Comparison of ENCODE assay signal across 2 cellular contexts in the genomic region with DNA sequence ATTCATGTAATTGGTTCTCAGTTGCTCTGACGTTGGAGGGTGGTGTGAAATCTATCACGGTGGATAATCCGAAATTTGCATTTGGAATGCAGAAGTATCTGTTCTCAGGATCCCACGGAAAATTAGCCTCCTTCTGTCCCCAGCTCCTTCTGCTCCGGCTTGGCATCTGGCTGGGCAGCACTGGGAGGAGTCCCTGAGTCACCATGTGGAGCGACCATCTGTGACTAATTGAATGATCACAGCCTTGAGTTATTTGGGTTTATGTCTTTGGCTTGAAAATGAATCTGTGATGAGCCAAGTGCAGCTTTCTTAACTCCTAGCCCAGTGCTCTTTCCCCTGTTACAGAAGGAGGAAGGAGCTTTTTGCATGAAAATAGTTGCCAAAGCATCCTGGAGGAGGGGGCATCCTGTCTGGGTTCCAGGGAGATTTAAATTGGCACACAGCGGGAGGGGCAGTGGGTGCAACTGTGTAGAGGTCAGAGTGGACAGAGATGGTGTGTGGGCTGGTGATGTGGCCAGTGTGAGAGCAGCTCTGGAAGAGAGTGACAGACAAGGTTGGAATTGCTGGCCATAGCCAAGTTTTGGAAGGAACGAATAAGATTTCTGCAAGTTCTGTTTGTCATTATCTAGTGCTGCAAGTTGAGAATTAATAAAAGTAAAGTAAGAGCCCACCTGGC.
TF ChIP-seq lines count a peak whose summit lies in the region.

No MANE protein-coding gene starts in this region.

TF ChIP-seq in HCT116, 20 proteins besides CTCF, POLR2A, EP300 and RAD21 (continued from another document):
- TF ChIP-seq POLR2AphosphoS5 (IDR thresholded peaks at IDR 0.05; ENCODE audit: low read depth, low read length) (no peak), CBX3 (IDR thresholded peaks at IDR 0.05; ENCODE audit: low read depth) (peak; percentile 78), FOSL1 (IDR thresholded peaks at IDR 0.05; ENCODE audit: low read depth) (peak; percentile 69), TCF7L2 (IDR thresholded peaks at IDR 0.05; ENCODE audit: borderline replicate concordance, extremely low read depth, insufficient read depth, insufficient read length) (no peak), SIN3A (IDR thresholded peaks at IDR 0.05; ENCODE audit: low read depth) (no peak), ZFX (IDR thresholded peaks at IDR 0.05) (no peak)
- TF ChIP-seq, protein P1, sequence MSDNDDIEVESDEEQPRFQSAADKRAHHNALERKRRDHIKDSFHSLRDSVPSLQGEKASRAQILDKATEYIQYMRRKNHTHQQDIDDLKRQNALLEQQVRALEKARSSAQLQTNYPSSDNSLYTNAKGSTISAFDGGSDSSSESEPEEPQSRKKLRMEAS (IDR thresholded peaks at IDR 0.05) = peak; percentile 33; the same call in 1 of the 2 replicates
- TF ChIP-seq, protein P2, sequence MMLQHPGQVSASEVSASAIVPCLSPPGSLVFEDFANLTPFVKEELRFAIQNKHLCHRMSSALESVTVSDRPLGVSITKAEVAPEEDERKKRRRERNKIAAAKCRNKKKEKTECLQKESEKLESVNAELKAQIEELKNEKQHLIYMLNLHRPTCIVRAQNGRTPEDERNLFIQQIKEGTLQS (IDR thresholded peaks at IDR 0.05) = no peak

TF ChIP-seq in SK-N-SH, 30 proteins besides CTCF, POLR2A, EP300 and RAD21 (continued from another document):
- TF ChIP-seq, protein P3, sequence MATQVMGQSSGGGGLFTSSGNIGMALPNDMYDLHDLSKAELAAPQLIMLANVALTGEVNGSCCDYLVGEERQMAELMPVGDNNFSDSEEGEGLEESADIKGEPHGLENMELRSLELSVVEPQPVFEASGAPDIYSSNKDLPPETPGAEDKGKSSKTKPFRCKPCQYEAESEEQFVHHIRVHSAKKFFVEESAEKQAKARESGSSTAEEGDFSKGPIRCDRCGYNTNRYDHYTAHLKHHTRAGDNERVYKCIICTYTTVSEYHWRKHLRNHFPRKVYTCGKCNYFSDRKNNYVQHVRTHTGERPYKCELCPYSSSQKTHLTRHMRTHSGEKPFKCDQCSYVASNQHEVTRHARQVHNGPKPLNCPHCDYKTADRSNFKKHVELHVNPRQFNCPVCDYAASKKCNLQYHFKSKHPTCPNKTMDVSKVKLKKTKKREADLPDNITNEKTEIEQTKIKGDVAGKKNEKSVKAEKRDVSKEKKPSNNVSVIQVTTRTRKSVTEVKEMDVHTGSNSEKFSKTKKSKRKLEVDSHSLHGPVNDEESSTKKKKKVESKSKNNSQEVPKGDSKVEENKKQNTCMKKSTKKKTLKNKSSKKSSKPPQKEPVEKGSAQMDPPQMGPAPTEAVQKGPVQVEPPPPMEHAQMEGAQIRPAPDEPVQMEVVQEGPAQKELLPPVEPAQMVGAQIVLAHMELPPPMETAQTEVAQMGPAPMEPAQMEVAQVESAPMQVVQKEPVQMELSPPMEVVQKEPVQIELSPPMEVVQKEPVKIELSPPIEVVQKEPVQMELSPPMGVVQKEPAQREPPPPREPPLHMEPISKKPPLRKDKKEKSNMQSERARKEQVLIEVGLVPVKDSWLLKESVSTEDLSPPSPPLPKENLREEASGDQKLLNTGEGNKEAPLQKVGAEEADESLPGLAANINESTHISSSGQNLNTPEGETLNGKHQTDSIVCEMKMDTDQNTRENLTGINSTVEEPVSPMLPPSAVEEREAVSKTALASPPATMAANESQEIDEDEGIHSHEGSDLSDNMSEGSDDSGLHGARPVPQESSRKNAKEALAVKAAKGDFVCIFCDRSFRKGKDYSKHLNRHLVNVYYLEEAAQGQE (IDR thresholded peaks at IDR 0.05; ENCODE audit: low read depth, low read length) = no peak
- TF ChIP-seq GATA2 (CRISPR knock-in tag; IDR thresholded peaks at IDR 0.05) = no peak
- TF ChIP-seq MXI1 (IDR thresholded peaks at IDR 0.05; ENCODE audit: low read depth, low read length) = no peak
- TF ChIP-seq FOSL2 (IDR thresholded peaks at IDR 0.05; ENCODE audit: borderline replicate concordance, low read depth) = peak; percentile 67
- TF ChIP-seq, protein P4, sequence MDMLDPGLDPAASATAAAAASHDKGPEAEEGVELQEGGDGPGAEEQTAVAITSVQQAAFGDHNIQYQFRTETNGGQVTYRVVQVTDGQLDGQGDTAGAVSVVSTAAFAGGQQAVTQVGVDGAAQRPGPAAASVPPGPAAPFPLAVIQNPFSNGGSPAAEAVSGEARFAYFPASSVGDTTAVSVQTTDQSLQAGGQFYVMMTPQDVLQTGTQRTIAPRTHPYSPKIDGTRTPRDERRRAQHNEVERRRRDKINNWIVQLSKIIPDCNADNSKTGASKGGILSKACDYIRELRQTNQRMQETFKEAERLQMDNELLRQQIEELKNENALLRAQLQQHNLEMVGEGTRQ (IDR thresholded peaks at IDR 0.05; ENCODE audit: borderline replicate concordance, low read depth, low read length) = no peak
- TF ChIP-seq NFIC (IDR thresholded peaks at IDR 0.05; ENCODE audit: borderline replicate concordance) = peak; percentile 8; the same call in 1 of the 2 replicates
- TF ChIP-seq RXRA (IDR thresholded peaks at IDR 0.05; ENCODE audit: borderline replicate concordance, low read depth) = no peak
- no peak for TF ChIP-seq NRF1 (IDR thresholded peaks at IDR 0.05; ENCODE audit: low read depth, low read length)
- TF ChIP-seq TCF12 (IDR thresholded peaks at IDR 0.05) = peak; percentile 70
- no peak for TF ChIP-seq YY1 (IDR thresholded peaks at IDR 0.05; ENCODE audit: low read depth)
- no peak for TF ChIP-seq ELF1 (IDR thresholded peaks at IDR 0.05)
- no peak for TF ChIP-seq CHD2 (IDR thresholded peaks at IDR 0.05; ENCODE audit: low read length, partially characterized antibody)
- no peak for TF ChIP-seq SIN3A (IDR thresholded peaks at IDR 0.05; ENCODE audit: borderline replicate concordance, low read depth, low read length)
- no peak for TF ChIP-seq FOXM1 (IDR thresholded peaks at IDR 0.05; ENCODE audit: low read depth)
- no peak for TF ChIP-seq GABPA (IDR thresholded peaks at IDR 0.05; ENCODE audit: low read depth)
- TF ChIP-seq TEAD4 (IDR thresholded peaks at IDR 0.05; ENCODE audit: borderline replicate concordance, insufficient read depth) = no peak
- no peak for TF ChIP-seq EZH2phosphoT487 (IDR thresholded peaks at IDR 0.05; ENCODE audit: borderline replicate concordance, low read depth)
- no peak for TF ChIP-seq MEF2A (IDR thresholded peaks at IDR 0.05; ENCODE audit: borderline replicate concordance, low read depth)
- TF ChIP-seq RCOR1 (IDR thresholded peaks at IDR 0.05; ENCODE audit: low read length) = no peak
- TF ChIP-seq, protein P5, sequence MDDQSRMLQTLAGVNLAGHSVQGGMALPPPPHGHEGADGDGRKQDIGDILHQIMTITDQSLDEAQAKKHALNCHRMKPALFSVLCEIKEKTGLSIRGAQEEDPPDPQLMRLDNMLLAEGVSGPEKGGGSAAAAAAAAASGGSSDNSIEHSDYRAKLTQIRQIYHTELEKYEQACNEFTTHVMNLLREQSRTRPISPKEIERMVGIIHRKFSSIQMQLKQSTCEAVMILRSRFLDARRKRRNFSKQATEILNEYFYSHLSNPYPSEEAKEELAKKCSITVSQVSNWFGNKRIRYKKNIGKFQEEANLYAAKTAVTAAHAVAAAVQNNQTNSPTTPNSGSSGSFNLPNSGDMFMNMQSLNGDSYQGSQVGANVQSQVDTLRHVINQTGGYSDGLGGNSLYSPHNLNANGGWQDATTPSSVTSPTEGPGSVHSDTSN (IDR thresholded peaks at IDR 0.05) = no peak
- TF ChIP-seq, protein P6, sequence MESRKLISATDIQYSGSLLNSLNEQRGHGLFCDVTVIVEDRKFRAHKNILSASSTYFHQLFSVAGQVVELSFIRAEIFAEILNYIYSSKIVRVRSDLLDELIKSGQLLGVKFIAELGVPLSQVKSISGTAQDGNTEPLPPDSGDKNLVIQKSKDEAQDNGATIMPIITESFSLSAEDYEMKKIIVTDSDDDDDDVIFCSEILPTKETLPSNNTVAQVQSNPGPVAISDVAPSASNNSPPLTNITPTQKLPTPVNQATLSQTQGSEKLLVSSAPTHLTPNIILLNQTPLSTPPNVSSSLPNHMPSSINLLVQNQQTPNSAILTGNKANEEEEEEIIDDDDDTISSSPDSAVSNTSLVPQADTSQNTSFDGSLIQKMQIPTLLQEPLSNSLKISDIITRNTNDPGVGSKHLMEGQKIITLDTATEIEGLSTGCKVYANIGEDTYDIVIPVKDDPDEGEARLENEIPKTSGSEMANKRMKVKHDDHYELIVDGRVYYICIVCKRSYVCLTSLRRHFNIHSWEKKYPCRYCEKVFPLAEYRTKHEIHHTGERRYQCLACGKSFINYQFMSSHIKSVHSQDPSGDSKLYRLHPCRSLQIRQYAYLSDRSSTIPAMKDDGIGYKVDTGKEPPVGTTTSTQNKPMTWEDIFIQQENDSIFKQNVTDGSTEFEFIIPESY (IDR thresholded peaks at IDR 0.05; ENCODE audit: borderline replicate concordance, low read depth) = no peak
- TF ChIP-seq, protein P7, sequence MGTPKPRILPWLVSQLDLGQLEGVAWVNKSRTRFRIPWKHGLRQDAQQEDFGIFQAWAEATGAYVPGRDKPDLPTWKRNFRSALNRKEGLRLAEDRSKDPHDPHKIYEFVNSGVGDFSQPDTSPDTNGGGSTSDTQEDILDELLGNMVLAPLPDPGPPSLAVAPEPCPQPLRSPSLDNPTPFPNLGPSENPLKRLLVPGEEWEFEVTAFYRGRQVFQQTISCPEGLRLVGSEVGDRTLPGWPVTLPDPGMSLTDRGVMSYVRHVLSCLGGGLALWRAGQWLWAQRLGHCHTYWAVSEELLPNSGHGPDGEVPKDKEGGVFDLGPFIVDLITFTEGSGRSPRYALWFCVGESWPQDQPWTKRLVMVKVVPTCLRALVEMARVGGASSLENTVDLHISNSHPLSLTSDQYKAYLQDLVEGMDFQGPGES (IDR thresholded peaks at IDR 0.05; ENCODE audit: low read depth, low read length) = no peak
